Comparison of ENCODE assay signal across 20 cellular contexts in the genomic region with DNA sequence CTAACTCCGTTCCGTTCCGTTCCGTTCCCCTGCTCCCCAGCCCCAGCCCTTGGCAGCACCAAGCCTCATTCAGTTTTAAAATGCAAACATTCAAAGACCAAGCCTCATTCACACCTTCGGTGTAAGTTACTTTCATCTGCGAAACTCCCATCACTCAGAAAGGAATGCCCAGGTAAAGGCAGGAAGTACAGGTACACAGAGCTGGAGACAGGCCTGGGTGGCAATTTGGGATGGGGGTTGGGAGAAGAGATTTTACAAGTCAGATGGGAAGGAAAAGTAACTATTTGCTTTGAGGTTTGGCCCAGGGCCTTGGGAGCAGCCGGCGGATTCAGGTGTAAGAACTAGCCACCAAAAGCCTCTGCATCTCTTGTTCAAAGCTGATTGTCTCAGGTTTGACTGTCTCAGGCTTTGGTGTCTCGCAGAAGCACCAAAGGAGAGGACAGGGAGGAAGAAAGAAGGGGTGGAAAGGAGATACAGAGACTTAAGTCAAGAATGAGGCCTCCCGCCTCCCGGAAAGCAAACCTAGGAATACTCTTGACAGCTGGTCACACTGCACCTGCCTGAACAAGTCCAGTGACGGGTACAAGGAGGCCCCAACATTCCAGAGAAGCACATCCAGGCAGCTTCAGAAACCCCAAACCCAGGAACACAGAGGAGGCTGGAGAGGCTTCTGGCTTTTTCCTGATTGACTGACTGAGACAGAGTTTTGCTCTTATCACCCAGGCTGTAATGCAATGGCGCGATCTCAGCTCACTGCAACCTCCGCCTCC. TPM values are rescaled to one million over a fixed set of nuclear protein-coding genes. Genes with fewer than 3 reads are reported as not detected.
A peak's percentile ranks its signal among the peaks of the same experiment; 100 is the strongest.
DNase-seq lines count a peak whose midpoint lies in the region; ATAC-seq, FAIRE-seq and TF ChIP-seq lines count a peak whose summit lies in the region.
"Had no signal": no experiment of that assay in that cellular context is flagged by ENCODE, and none has a peak within 500 bp of the region (broad histone marks: within the 10 kb centered on the region; RNA-seq: fewer than 3 reads in every experiment).

No MANE protein-coding gene starts in this region.

- ATAC-seq in lung (ENCODE audit: insufficient read depth, low FRiP score) = no peak
- ATAC-seq: naive thymus-derived CD8-positive, alpha-beta T cell; T-cell had no signal

- TF ChIP-seq CTCF in mammary epithelial cell (conservative IDR thresholded peaks at IDR 0.05 in 1 of 2, IDR thresholded peaks at IDR 0.05 in 1 of 2; ENCODE audit: extremely low read depth in 1 of 2, insufficient read depth in 1 of 2, low read depth in 1 of 2, low read length in 2 of 2) (no peak), lung (IDR thresholded peaks at IDR 0.05; ENCODE audit: control extremely low read depth, extremely low read depth) (no peak), tibial artery (IDR thresholded peaks at IDR 0.05) (no peak)

- H3K27me3 ChIP-seq in mammary epithelial cell (ENCODE audit: insufficient read depth, low read length) (no peaks in the 10 kb centered on the region), lung (ENCODE audit: control insufficient read depth, insufficient read depth) (no peaks in the 10 kb centered on the region), tibial artery (no peaks in the 10 kb centered on the region)
- H3K27me3 ChIP-seq: BLaER1 had no signal

- H3K4me3 ChIP-seq in mammary epithelial cell (replicated peaks in 1 of 3; ENCODE audit: insufficient read depth in 1 of 3, low read depth in 2 of 3, low read length in 3 of 3) (peak overlapping the region in 2 of 3 experiments; percentile 5 to 10), lung (no peak overlapping the region), tibial artery (no peak overlapping the region)
- H3K4me3 ChIP-seq: BLaER1, GM23248, left ventricle myocardium inferior had no signal

- H3K4me1 ChIP-seq in mammary epithelial cell (ENCODE audit: insufficient read depth, low read length) (peaks cover 72% of the 10 kb centered on the region), lung (ENCODE audit: control insufficient read depth in 2 of 2, insufficient read depth in 2 of 2, low read length in 2 of 2) (peaks cover 0 to 9% of the 10 kb centered on the region in 2 donors), tibial artery (peaks cover 0 to 24% (median 14%) of the 10 kb centered on the region in 4 donors)
- H3K4me1 ChIP-seq: BLaER1 had no signal

- no peaks in the 10 kb centered on the region for H4K20me1 ChIP-seq in mammary epithelial cell (ENCODE audit: insufficient read depth, low read length)

- H3K4me2 ChIP-seq in mammary epithelial cell (ENCODE audit: insufficient read depth, low read depth, low read length) = peak overlapping the region; percentile 77
- H3K4me2 ChIP-seq: BLaER1 had no signal

- peaks cover 66% of the 10 kb centered on the region for H3K79me2 ChIP-seq in mammary epithelial cell (ENCODE audit: insufficient read depth, low read length)

- TF ChIP-seq POLR2A in erythroblast (IDR thresholded peaks at IDR 0.05; ENCODE audit: low read length) = no peak

- intact Hi-C loops in mammary epithelial cell (cut with micrococcal nuclease) (loop anchor here (2.0 kb wide), 2 partner anchors 20 to 48 kb away; no protein-coding TSS in a partner anchor), tibial artery (cut with DNase I; ENCODE audit: low total_unique reads) (no loop called here)

- WGBS in mammary epithelial cell (ENCODE audit: low coverage, missing lambda C conversion rate) = 14% methylated on average over 12 of the region's 15 CpGs
- 70 to 76% methylated on average over 15 of the region's 15 CpGs for WGBS in lung, 2 donors

- DNase-seq in LHCN-M2 (ENCODE audit: low read depth) (peak; percentile 13), mammary epithelial cell (peak; percentile 92), lung (ENCODE audit: low spot score) (peak; percentile 63), urothelium cell line (ENCODE audit: low spot score) (peak; percentile 20), tibial artery (no peak), erythroblast (lab: John Stamatoyannopoulos, UW) (no peak)
- no peak for DNase-seq in stimulated activated CD8-positive, alpha-beta memory T cell treated with anti-CD3 and anti-CD28 coated beads, Interleukin-4, amount 100 ng/mL, for 48 hours
- DNase-seq: activated B cell treated with CpG ODN at 0.5 μM for 24 hours; activated gamma-delta T cell treated with Interleukin-2 at 50 U/mL for 16 hours; dermis blood vessel endothelial cell; DMS53; GM23248; left ventricle myocardium inferior; MV-4-11; naive thymus-derived CD8-positive, alpha-beta T cell; NCI-H2029 treated with DMSO at 0.1 percent for 48 hours; NCI-H748 treated with DMSO at 0.1 percent for 48 hours; stimulated activated CD4-positive, alpha-beta T cell treated with anti-CD3 and anti-CD28 coated beads, Interleukin-15, amount 100 ng/mL, for 24 hours; T-cell had no signal

- H3K36me3 ChIP-seq in mammary epithelial cell (ENCODE audit: insufficient read depth, low read length) (peaks cover 8% of the 10 kb centered on the region), lung (ENCODE audit: control insufficient read depth in 2 of 2, insufficient read depth in 2 of 2, low read length in 2 of 2) (no peaks in the 10 kb centered on the region), tibial artery (no peaks in the 10 kb centered on the region)

- H3K9ac ChIP-seq in mammary epithelial cell (ENCODE audit: insufficient read depth, low read length) = peak overlapping the region; percentile 71
- H3K9ac ChIP-seq: BLaER1, GM23248 had no signal

- CTCF ChIA-PET in mammary epithelial cell (lab: Charles Lee; ENCODE audit: low non-redundant PET) = interaction anchor here (0.6 kb wide), 1 partner anchor 56 kb away, joined by 4 read pairs; no protein-coding TSS in a partner anchor

- peak overlapping the region; percentile 64 for H2AFZ ChIP-seq in mammary epithelial cell (ENCODE audit: low read depth, low read length)
- H2AFZ ChIP-seq: GM23248 had no signal

- peak overlapping the region; percentile 95 for H3K27ac ChIP-seq in mammary epithelial cell (ENCODE audit: insufficient read depth, low read depth, low read length)
- H3K27ac ChIP-seq in lung (ENCODE audit: low read depth in 1 of 2, low read length in 1 of 2) = peak overlapping the region in 1 of 2 donors; percentile 76
- H3K27ac ChIP-seq in tibial artery = no peak overlapping the region
- H3K27ac ChIP-seq: BLaER1, GM23248, left ventricle myocardium inferior had no signal

- in situ Hi-C loops in mammary epithelial cell (cut with MboI; ENCODE audit: low sequenced_read_pairs in 2 of 2) = no loop called here

- no TSS peak for BruUV-seq in mammary epithelial cell (replicated peaks; lab: Mats Ljungman, UMichigan)

- dilution Hi-C loops in mammary epithelial cell (cut with HindIII; ENCODE audit: low sequenced_read_pairs) = no loop called here

- no peak for FAIRE-seq in urothelium cell line (lab: Jason Lieb, UNC)

- H3K9me3 ChIP-seq in mammary epithelial cell (replicated peaks; ENCODE audit: insufficient read depth, low read length) (no peaks in the 10 kb centered on the region), lung (ENCODE audit: control insufficient read depth in 2 of 2, insufficient read depth in 1 of 2, low read length in 1 of 2) (no peaks in the 10 kb centered on the region), tibial artery (no peaks in the 10 kb centered on the region)
- H3K9me3 ChIP-seq: left ventricle myocardium inferior had no signal

RNA-seq across cellular contexts. Expression of gene NXN, which starts 54.7 kb away (rescaled TPM):
- total RNA-seq in LHCN-M2 (2014; rRNA removed) (9.6 and 12.9 TPM in 2 replicates), mammary epithelial cell (100 to 1,000 TPM; 126 to 128 TPM), lung (10 to 100 TPM; 49.3 to 57.7 TPM)
- polyA plus RNA-seq in LHCN-M2 (2012) = 30.0 TPM
- polyA plus RNA-seq in mammary epithelial cell (87.8 TPM), lung (10 to 100 TPM; 17.6 to 30.5 TPM)
- polyA minus RNA-seq in mammary epithelial cell = 188 TPM

Comparison
In these comparisons a context has a peak if more than half of its experiments do, and no peak if none do; other contexts are left out.
1. DNase-seq: peak in LHCN-M2 (single experiment), mammary epithelial cell (single experiment), lung (single experiment) and urothelium cell line (single experiment); none in tibial artery (0 of 2), stimulated activated CD8-positive, alpha-beta memory T cell treated with anti-CD3 and anti-CD28 coated beads, Interleukin-4, amount 100 ng/mL, for 48 hours (single experiment) and erythroblast (0 of 2).
2. H3K4me3 ChIP-seq: peak in mammary epithelial cell (2 of 3); none in lung (single experiment) and tibial artery (0 of 2).